ENCODE assay signal across 17 cellular contexts in genomic region chr4:25795091-25795490, GRCh38.
"Had no signal": no experiment of that assay in that cellular context is flagged by ENCODE, and none has a peak within 500 bp of the region (broad histone marks: within the 10 kb centered on the region; RNA-seq: fewer than 3 reads in every experiment).

No MANE protein-coding gene starts in this region.

- ATAC-seq: stimulated activated memory B cell treated with anti-CD40 and anti-IgM and Interleukin-4, amounts not matched to agents 10 μg/mL and 1 μg/mL and 100 μg/mL, for 72 hours had no signal

- H3K27ac Mint-ChIP-seq: activated naive CD4-positive, alpha-beta T cell treated with anti-CD3 and anti-CD28 coated beads, Interleukin-2, amount 50 U/mL, for 24 hours had no signal

- H3K4me1 Mint-ChIP-seq: activated naive CD4-positive, alpha-beta T cell treated with anti-CD3 and anti-CD28 coated beads, Interleukin-2, amount 50 U/mL, for 24 hours had no signal

- H3K27me3 ChIP-seq: ascending aorta, breast epithelium, esophagus squamous epithelium, right atrium auricular region had no signal

- H3K27ac ChIP-seq: ascending aorta, breast epithelium, esophagus squamous epithelium, prostate gland, right atrium auricular region, thoracic aorta, VCaP had no signal

- H3K36me3 ChIP-seq: ascending aorta, breast epithelium, prostate gland, right atrium auricular region, thoracic aorta had no signal

- H3K4me3 ChIP-seq: ascending aorta, breast epithelium, esophagus squamous epithelium, prostate gland, right atrium auricular region, thoracic aorta had no signal

- H3K4me1 ChIP-seq: ascending aorta, breast epithelium, esophagus squamous epithelium, prostate gland, right atrium auricular region had no signal

- H3K4me3 Mint-ChIP-seq: activated naive CD4-positive, alpha-beta T cell treated with anti-CD3 and anti-CD28 coated beads, Interleukin-2, amount 50 U/mL, for 24 hours; nephron; stimulated activated memory B cell treated with anti-CD40 and anti-IgM and Interleukin-4, amounts not matched to agents 10 μg/mL and 1 μg/mL and 100 μg/mL, for 72 hours had no signal

- DNase-seq: activated CD4-positive, CD25-positive, alpha-beta regulatory T cell treated with anti-CD3 and anti-CD28 coated beads, Interleukin-2, amount 50 U/mL, for 72 hours; activated gamma-delta T cell; cerebellar nuclear complex; effector CD8-positive, alpha-beta T cell; esophagus squamous epithelium; occipital lobe; stimulated activated CD4-positive, alpha-beta T cell treated with anti-CD3 and anti-CD28 coated beads, Interleukin-4, amount 100 ng/mL, for 4 hours; T-helper 2 cell had no signal

- H3K27me3 Mint-ChIP-seq: activated naive CD4-positive, alpha-beta T cell treated with anti-CD3 and anti-CD28 coated beads, Interleukin-2, amount 50 U/mL, for 24 hours; stimulated activated memory B cell treated with anti-CD40 and anti-IgM and Interleukin-4, amounts not matched to agents 10 μg/mL and 1 μg/mL and 100 μg/mL, for 72 hours had no signal

- H3K9me3 ChIP-seq: ascending aorta, breast epithelium, esophagus squamous epithelium, prostate gland, right atrium auricular region, thoracic aorta had no signal

- H3K9me3 Mint-ChIP-seq: activated naive CD4-positive, alpha-beta T cell treated with anti-CD3 and anti-CD28 coated beads, Interleukin-2, amount 50 U/mL, for 24 hours; nephron; stimulated activated memory B cell treated with anti-CD40 and anti-IgM and Interleukin-4, amounts not matched to agents 10 μg/mL and 1 μg/mL and 100 μg/mL, for 72 hours had no signal
